In the genomic region with DNA sequence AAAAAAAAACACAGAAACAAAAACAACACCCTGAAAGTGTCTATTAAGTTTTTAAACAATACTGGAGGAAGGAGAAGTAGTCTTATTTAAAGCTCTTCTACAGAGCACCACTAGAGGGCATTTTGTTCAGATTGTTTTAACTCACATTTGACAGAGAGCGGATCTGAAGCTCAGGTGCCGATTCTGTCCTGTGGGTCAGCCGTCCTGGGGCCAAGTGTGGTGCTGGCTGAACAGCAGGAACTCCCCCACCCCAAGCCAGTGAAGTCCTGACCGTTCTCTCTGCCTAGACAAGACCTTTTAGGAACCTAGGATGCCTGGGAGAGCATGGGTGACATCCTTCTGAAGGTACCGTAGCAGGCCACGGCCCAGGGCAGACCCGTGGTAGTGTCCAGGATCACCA, we compare ENCODE assay signal across 8 cellular contexts. TPM values are rescaled to one million over a fixed set of nuclear protein-coding genes. Genes with fewer than 3 reads are reported as not detected.
DNase-seq lines count a peak whose midpoint lies in the region; ATAC-seq and TF ChIP-seq lines count a peak whose summit lies in the region.

No MANE protein-coding gene starts in this region.

- H4K20me1 ChIP-seq in PC-9 (ENCODE audit: insufficient read depth), result peaks cover 44% of the 10 kb centered on the region

- no TSS peak for BruUV-seq in PC-9 (replicated peaks; lab: Mats Ljungman, UMichigan)

- CTCF ChIA-PET in PC-9 (lab: Charles Lee), result interaction anchor here (0.5 to 1.8 kb wide), 12 partner anchors 23 to 258 kb away, joined by 3 to 25 read pairs (median 6); a partner anchor contains a TSS

- POLR2A ChIA-PET in PC-9 (lab: Charles Lee; ENCODE audit: unreplicated experiment), result interaction anchor here (0.7 to 1.0 kb wide), 2 partner anchors 25 to 208 kb away, joined by 3 to 6 read pairs; no protein-coding TSS in a partner anchor

- peak overlapping the region; percentile 56 to 67 (median 66) for H3K4me3 Mint-ChIP-seq in nephron

- H3K9me2 ChIP-seq in PC-9 (ENCODE audit: insufficient read depth), result no peaks in the 10 kb centered on the region

- no peak overlapping the region for H3K4me2 ChIP-seq in PC-9

- H3K4me1 Mint-ChIP-seq in nephron, result peaks cover 11% of the 10 kb centered on the region

- intact Hi-C loops in PC-9 (cut with micrococcal nuclease; ENCODE audit: unreplicated experiment) (loop anchor here (10.0 kb wide), 1 partner anchor 1198 kb away; no protein-coding TSS in a partner anchor), dorsolateral prefrontal cortex (cut with DNase I) (loop anchor here (5.0 to 10.0 kb wide), 2 partner anchors 448 to 455 kb away; a partner anchor contains a TSS)

- TF ChIP-seq CTCF in PC-9 (conservative IDR thresholded peaks at IDR 0.05), result peak; percentile 90
- peak; percentile 40 to 70 (median 59) for TF ChIP-seq CTCF in dorsolateral prefrontal cortex (IDR thresholded peaks at IDR 0.05 in 54 of 56, conservative IDR thresholded peaks at IDR 0.05 in 2 of 56; ENCODE audit: low read depth in 1 of 56, partially characterized antibody in 56 of 56)
- peak; percentile 51 to 65 (median 63) for TF ChIP-seq CTCF in nephron (IDR thresholded peaks at IDR 0.05; ENCODE audit: unreplicated experiment in 3 of 3)

- no peak overlapping the region for H2AFZ ChIP-seq in PC-9

- no peaks in the 10 kb centered on the region for H3K27me3 ChIP-seq in PC-9 (ENCODE audit: insufficient read depth, low read depth)
- no peaks in the 10 kb centered on the region for H3K27me3 ChIP-seq in dorsolateral prefrontal cortex

- no peak overlapping the region for H3K4me3 ChIP-seq in PC-9
- no peak overlapping the region for H3K4me3 ChIP-seq in dorsolateral prefrontal cortex

- H3F3A ChIP-seq in PC-9 (ENCODE audit: insufficient read depth, low read depth), result peaks cover 9% of the 10 kb centered on the region; the same call in 1 of the 2 replicates

- H3K36me3 ChIP-seq in PC-9 (ENCODE audit: low read depth), result peaks cover 55% of the 10 kb centered on the region

- H3K27me3 Mint-ChIP-seq in nephron (ENCODE audit: low read depth), result no peaks in the 10 kb centered on the region

- H3K27ac Mint-ChIP-seq in nephron, result no peak overlapping the region

- ATAC-seq in HG02970 (IDR thresholded peaks at IDR 0.05; ENCODE audit: low FRiP score, unreplicated experiment), result no peak

- H3K9me3 ChIP-seq in PC-9 (ENCODE audit: insufficient read depth, low read depth), result no peaks in the 10 kb centered on the region

- DNase-seq in DMS153 (lab: John Stamatoyannopoulos, UW) (peak; percentile 31), HT-29 (ENCODE audit: low spot score) (peak; percentile 67), PC-9 (no peak), dorsolateral prefrontal cortex (peak in 5 of 10 donors; percentile 8 to 37 (median 27)), HPDE6-E6E7 (ENCODE audit: extremely low spot score) (no peak), cortex of kidney (lab: John Stamatoyannopoulos, UW) (no peak)

- peaks cover 21% of the 10 kb centered on the region for H3K4me1 ChIP-seq in PC-9 (replicated peaks; ENCODE audit: insufficient read depth)

- H3K9me3 Mint-ChIP-seq in nephron, result peaks cover 17% of the 10 kb centered on the region

- H3K27ac ChIP-seq in PC-9 (no peak overlapping the region), dorsolateral prefrontal cortex (peak overlapping the region in 15 of 59 donors; percentile 2 to 73 (median 50))

- peaks cover 58% of the 10 kb centered on the region for H3K36me3 Mint-ChIP-seq in nephron (ENCODE audit: low read depth)

- H3K79me2 ChIP-seq in PC-9 (ENCODE audit: low read depth), result peaks cover 52% of the 10 kb centered on the region

RNA-seq across cellular contexts. Expression of a gene that starts 3.9 kb away (rescaled TPM):
- 65.7 and 74.3 TPM in 2 replicates for total RNA-seq in HT-29 (2014; rRNA removed; shearing (Covaris generic))
- total RNA-seq in PC-9 (2021), result 155 and 188 TPM in 2 replicates
- 100 to 1,000 TPM in 4 of 120 experiments, 10 to 100 TPM in 116; 50.6 to 107 (median 77.8) TPM for total RNA-seq in dorsolateral prefrontal cortex

Comparison
In these comparisons a context has a peak if more than half of its experiments do, and no peak if none do; other contexts are left out.
1. DNase-seq: peak in DMS153 (single experiment) and HT-29 (single experiment); none in PC-9 (0 of 2), HPDE6-E6E7 (single experiment) and cortex of kidney (single experiment).
2. Peak in every context shown above with its lines, with median percentiles within 50 percentile points of each other: CTCF ChIP-seq.